In the genomic region with DNA sequence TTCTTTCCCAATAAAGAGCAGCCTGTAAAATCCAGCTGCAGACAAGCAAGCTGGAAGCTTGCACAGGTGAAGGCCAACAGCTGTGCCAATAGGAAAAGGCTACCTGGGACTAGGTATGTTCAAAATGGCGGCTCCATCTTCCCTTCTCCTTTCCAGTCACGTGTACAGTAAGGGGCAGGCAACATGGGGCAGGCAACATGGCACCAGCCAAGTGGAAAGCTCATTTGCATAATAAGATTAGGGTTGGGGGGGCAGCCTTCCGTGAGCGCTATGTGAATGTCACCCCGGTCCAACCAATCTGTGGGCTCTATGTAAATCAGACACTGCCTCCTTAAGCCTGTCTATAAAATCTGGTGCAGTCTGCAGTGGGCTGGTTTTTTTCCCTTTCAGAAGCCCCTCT, we compare ENCODE assay signal across 20 cellular contexts. TPM values are rescaled to one million over a fixed set of nuclear protein-coding genes. Genes with fewer than 3 reads are reported as not detected.
A peak's percentile ranks its signal among the peaks of the same experiment; 100 is the strongest.
DNase-seq lines count a peak whose midpoint lies in the region; ATAC-seq and TF ChIP-seq lines count a peak whose summit lies in the region.
"Had no signal": no experiment of that assay in that cellular context is flagged by ENCODE, and none has a peak within 500 bp of the region (broad histone marks: within the 10 kb centered on the region; RNA-seq: fewer than 3 reads in every experiment).

No MANE protein-coding gene starts in this region.

- peaks cover 2% of the 10 kb centered on the region for H3K36me3 Mint-ChIP-seq in T-helper 17 cell (ENCODE audit: low read depth)
- H3K36me3 Mint-ChIP-seq in neural progenitor cell = no peaks in the 10 kb centered on the region
- H3K36me3 Mint-ChIP-seq: activated CD8-positive, alpha-beta memory T cell treated with anti-CD3 and anti-CD28 coated beads, Interleukin-2, amount 10 ng/mL, durations not matched to agents 7 days and 5 days had no signal

- H3K4me1 ChIP-seq in neural progenitor cell = peaks cover 16% of the 10 kb centered on the region
- H3K4me1 ChIP-seq: transverse colon had no signal

- no peaks in the 10 kb centered on the region for H3K4me1 Mint-ChIP-seq in T-helper 17 cell
- peaks cover 11% of the 10 kb centered on the region for H3K4me1 Mint-ChIP-seq in neural progenitor cell
- H3K4me1 Mint-ChIP-seq: activated CD8-positive, alpha-beta memory T cell treated with anti-CD3 and anti-CD28 coated beads, Interleukin-2, amount 10 ng/mL, durations not matched to agents 7 days and 5 days; central memory CD8-positive, alpha-beta T cell had no signal

- peak overlapping the region; percentile 63 for H2AFZ ChIP-seq in neural progenitor cell (replicated peaks)

- H3K27ac ChIP-seq in neural progenitor cell = no peak overlapping the region
- H3K27ac ChIP-seq in brain microvascular endothelial cell = no peak overlapping the region
- H3K27ac ChIP-seq: BLaER1 treated with 17β-estradiol and CSF1 and Interleukin-3, amounts not matched to agents 10 nM and 100 nM; neutrophil; transverse colon had no signal

- H3K4me3 Mint-ChIP-seq in T-helper 17 cell = no peak overlapping the region
- no peak overlapping the region for H3K4me3 Mint-ChIP-seq in neural progenitor cell
- H3K4me3 Mint-ChIP-seq: activated CD8-positive, alpha-beta memory T cell treated with anti-CD3 and anti-CD28 coated beads, Interleukin-2, amount 10 ng/mL, durations not matched to agents 7 days and 5 days; central memory CD8-positive, alpha-beta T cell; mesothelial cell of epicardium had no signal

- H3K9me3 ChIP-seq in T-helper 17 cell (ENCODE audit: control insufficient read depth, low read length, poor library complexity, severe bottlenecking) (no peaks in the 10 kb centered on the region), neural progenitor cell (ENCODE audit: low read depth) (no peaks in the 10 kb centered on the region)
- H3K9me3 ChIP-seq: neutrophil, transverse colon had no signal

- H3K4me3 ChIP-seq in neural progenitor cell (no peak overlapping the region), brain microvascular endothelial cell (ENCODE audit: low read depth, low read length) (no peak overlapping the region)
- H3K4me3 ChIP-seq: BLaER1 treated with 17β-estradiol and CSF1 and Interleukin-3, amounts not matched to agents 10 nM and 100 nM; transverse colon had no signal

- no peak for TF ChIP-seq CTCF in neural progenitor cell (IDR thresholded peaks at IDR 0.05)
- no peak for TF ChIP-seq CTCF in brain microvascular endothelial cell (IDR thresholded peaks at IDR 0.05; ENCODE audit: low read depth, low read length, missing control alignments)

- H3F3A ChIP-seq in neural progenitor cell (ENCODE audit: low read depth) = no peaks in the 10 kb centered on the region

- ATAC-seq in GM18502 (IDR thresholded peaks at IDR 0.05; ENCODE audit: poor library complexity, unreplicated experiment) (peak; percentile 65), T-helper 17 cell (peak; percentile 45), HG02623 (IDR thresholded peaks at IDR 0.05; ENCODE audit: unreplicated experiment) (no peak)
- ATAC-seq: activated CD8-positive, alpha-beta memory T cell treated with anti-CD3 and anti-CD28 coated beads, Interleukin-2, amount 10 ng/mL, durations not matched to agents 7 days and 5 days had no signal

- no peaks in the 10 kb centered on the region for H3K27me3 ChIP-seq in neural progenitor cell
- H3K27me3 ChIP-seq in brain microvascular endothelial cell (replicated peaks) = no peaks in the 10 kb centered on the region
- H3K27me3 ChIP-seq: BLaER1 treated with 17β-estradiol and CSF1 and Interleukin-3, amounts not matched to agents 10 nM and 100 nM; neutrophil; transverse colon had no signal

- in situ Hi-C loops in brain microvascular endothelial cell (cut with HindIII; ENCODE audit: low pct_ligation_motif_present, low sequenced_read_pairs) = no loop called here

- no peak overlapping the region for H3K27ac Mint-ChIP-seq in T-helper 17 cell
- H3K27ac Mint-ChIP-seq in neural progenitor cell = no peak overlapping the region
- H3K27ac Mint-ChIP-seq: activated CD8-positive, alpha-beta memory T cell treated with anti-CD3 and anti-CD28 coated beads, Interleukin-2, amount 10 ng/mL, durations not matched to agents 7 days and 5 days; mesothelial cell of epicardium had no signal

- DNase-seq in NCI-H2171 (lab: John Stamatoyannopoulos, UW) = peak; percentile 52
- no peak for DNase-seq in T-helper 17 cell
- DNase-seq in neural progenitor cell (ENCODE audit: low spot score) = peak; percentile 90
- no peak for DNase-seq in brain microvascular endothelial cell
- no peak for DNase-seq in NCI-H2196 treated with DMSO at 0.1 percent for 48 hours (lab: John Stamatoyannopoulos, UW; ENCODE audit: unreplicated experiment)
- DNase-seq: activated CD8-positive, alpha-beta memory T cell treated with anti-CD3 and anti-CD28 coated beads, Interleukin-2, amount 10 ng/mL, durations not matched to agents 7 days and 5 days; activated effector memory CD4-positive, alpha-beta T cell treated with Interleukin-2 at 50 U/mL for 16 hours; hypothalamus; kidney glomerular epithelial cell; NCI-H2029 treated with DMSO at 0.1 percent for 48 hours; SIG-M5; stimulated activated naive CD4-positive, alpha-beta T cell treated with Interleukin-2 at 50 U/mL for 16 hours; transverse colon had no signal

- peak overlapping the region; percentile 63 for H3K4me2 ChIP-seq in neural progenitor cell
- H3K4me2 ChIP-seq: BLaER1 treated with 17β-estradiol and CSF1 and Interleukin-3, amounts not matched to agents 10 nM and 100 nM had no signal

- H3K27me3 Mint-ChIP-seq in T-helper 17 cell = peaks cover 13% of the 10 kb centered on the region
- H3K27me3 Mint-ChIP-seq in neural progenitor cell (ENCODE audit: insufficient read depth, low read depth) = no peaks in the 10 kb centered on the region
- H3K27me3 Mint-ChIP-seq: central memory CD8-positive, alpha-beta T cell had no signal

- H3K9ac ChIP-seq in neural progenitor cell = no peak overlapping the region
- H3K9ac ChIP-seq: BLaER1 treated with 17β-estradiol and CSF1 and Interleukin-3, amounts not matched to agents 10 nM and 100 nM had no signal

- H3K36me3 ChIP-seq in neural progenitor cell (no peaks in the 10 kb centered on the region), brain microvascular endothelial cell (replicated peaks) (no peaks in the 10 kb centered on the region)
- H3K36me3 ChIP-seq: BLaER1 treated with 17β-estradiol and CSF1 and Interleukin-3, amounts not matched to agents 10 nM and 100 nM; neutrophil; transverse colon had no signal

- no peaks in the 10 kb centered on the region for H3K9me3 Mint-ChIP-seq in neural progenitor cell
- H3K9me3 Mint-ChIP-seq: central memory CD8-positive, alpha-beta T cell had no signal

- H3K79me2 ChIP-seq in neural progenitor cell (ENCODE audit: low read depth) = no peaks in the 10 kb centered on the region

- H4K20me1 ChIP-seq in neural progenitor cell (ENCODE audit: low read depth) = no peaks in the 10 kb centered on the region
- H4K20me1 ChIP-seq: BLaER1 treated with 17β-estradiol and CSF1 and Interleukin-3, amounts not matched to agents 10 nM and 100 nM had no signal

RNA-seq across cellular contexts. Expression of gene TVP23A, which starts 31.3 kb away (rescaled TPM):
- total RNA-seq in T-helper 17 cell (not detected), neural progenitor cell (ENCODE audit: low replicate concordance) (3.5 and 4.6 TPM in 2 replicates)
- total RNA-seq: activated CD8-positive, alpha-beta memory T cell treated with anti-CD3 and anti-CD28 coated beads, Interleukin-2, amount 10 ng/mL, durations not matched to agents 7 days and 5 days; HT1080 had no signal

RNA-seq across cellular contexts. Expression of gene NUBP1, which starts 43.7 kb away (rescaled TPM):
- 10 to 100 TPM; 19.2 to 21.0 TPM for total RNA-seq in T-helper 17 cell
- 21.6 and 22.8 TPM in 2 replicates for total RNA-seq in neural progenitor cell (ENCODE audit: low replicate concordance)

Comparison
In these comparisons a context has a peak if more than half of its experiments do, and no peak if none do; other contexts are left out.
1. DNase-seq: peak in NCI-H2171 (single experiment) and neural progenitor cell (single experiment); none in T-helper 17 cell (0 of 3), brain microvascular endothelial cell (single experiment) and NCI-H2196 treated with DMSO at 0.1 percent for 48 hours (single experiment).